In the genomic region with DNA sequence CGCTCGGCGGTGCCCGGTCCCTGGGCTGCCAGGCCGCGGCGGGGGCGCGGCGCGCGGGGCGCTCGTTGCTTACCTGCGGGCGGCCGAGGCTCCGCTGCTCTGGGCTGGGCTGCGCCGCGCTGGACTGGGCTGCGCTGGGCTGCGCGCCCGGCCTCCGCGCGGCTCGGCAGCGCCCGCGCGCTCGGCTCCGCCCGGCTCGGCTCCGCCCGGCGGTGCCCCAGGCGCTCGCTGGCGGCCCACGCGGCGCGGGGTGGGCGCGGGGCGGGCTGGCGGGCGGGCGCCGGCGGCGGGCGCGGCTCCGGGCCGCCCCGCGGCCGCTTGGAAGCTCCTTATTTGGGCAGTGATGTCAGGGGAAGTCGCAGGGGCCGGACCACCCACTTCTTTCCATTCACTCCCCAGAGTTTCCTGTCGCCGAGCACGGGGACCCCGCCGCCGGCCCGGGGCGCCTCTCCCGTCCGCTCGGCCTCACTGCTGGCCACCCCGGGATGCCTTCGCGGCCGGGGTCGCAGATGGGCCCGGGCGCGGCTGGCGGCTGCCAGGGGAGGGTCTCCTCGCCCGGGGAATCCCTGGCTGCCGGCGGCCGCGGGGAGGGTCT, we compare ENCODE assay signal across 7 cellular contexts.
DNase-seq lines count a peak whose midpoint lies in the region; ATAC-seq and TF ChIP-seq lines count a peak whose summit lies in the region.

No MANE protein-coding gene starts in this region.

- H3K9me3 Mint-ChIP-seq in naive B cell, result peaks cover 0 to 1% (median 0%) of the 10 kb centered on the region in 7 donors
- no peaks in the 10 kb centered on the region for H3K9me3 Mint-ChIP-seq in stimulated activated naive B cell treated with anti-CD40 and anti-IgM and Interleukin-4, amounts not matched to agents 10 μg/mL and 1 μg/mL and 100 μg/mL, for 72 hours

- peak overlapping the region in 2 of 6 donors; percentile 73 to 91 for H3K27ac Mint-ChIP-seq in naive B cell
- H3K27ac Mint-ChIP-seq in stimulated activated naive B cell treated with anti-CD40 and anti-IgM and Interleukin-4, amounts not matched to agents 10 μg/mL and 1 μg/mL and 100 μg/mL, for 72 hours, result peak overlapping the region; percentile 77

- H3K4me3 Mint-ChIP-seq in naive B cell, result peak overlapping the region; percentile 30 to 96 (median 70)
- H3K4me3 Mint-ChIP-seq in stimulated activated naive B cell treated with anti-CD40 and anti-IgM and Interleukin-4, amounts not matched to agents 10 μg/mL and 1 μg/mL and 100 μg/mL, for 72 hours, result peak overlapping the region; percentile 74 to 99

- WGBS in esophagus, 2 donors, result 0% methylated on average over 64 to 91 of the region's 91 CpGs

- H3K4me1 ChIP-seq in esophagus (ENCODE audit: control insufficient read depth in 2 of 2, insufficient read depth in 2 of 2, low read length in 1 of 2), result peaks cover 4 to 28% of the 10 kb centered on the region in 2 donors

- H3K36me3 Mint-ChIP-seq in naive B cell, result no peaks in the 10 kb centered on the region
- peaks cover 17 to 35% of the 10 kb centered on the region in 2 donors for H3K36me3 Mint-ChIP-seq in stimulated activated naive B cell treated with anti-CD40 and anti-IgM and Interleukin-4, amounts not matched to agents 10 μg/mL and 1 μg/mL and 100 μg/mL, for 72 hours

- peaks cover 60 to 70% (median 67%) of the 10 kb centered on the region in 3 donors for H3K4me1 Mint-ChIP-seq in naive B cell
- peaks cover 61 to 88% of the 10 kb centered on the region in 2 donors for H3K4me1 Mint-ChIP-seq in stimulated activated naive B cell treated with anti-CD40 and anti-IgM and Interleukin-4, amounts not matched to agents 10 μg/mL and 1 μg/mL and 100 μg/mL, for 72 hours

- peak; percentile 64 for DNase-seq in NCI-H526 treated with DMSO at 0.1 percent for 48 hours (lab: John Stamatoyannopoulos, UW)
- peak; percentile 51 for DNase-seq in activated T-cell treated with anti-CD3 and anti-CD28 coated beads for 1 hour (ENCODE audit: low read depth)
- DNase-seq in naive B cell, result peak; percentile 71
- DNase-seq in stimulated activated naive B cell treated with anti-CD40 and anti-IgM and Interleukin-4, amounts not matched to agents 10 μg/mL and 1 μg/mL and 100 μg/mL, for 72 hours, result peak; percentile 69

- peak overlapping the region; percentile 63 to 85 for H3K27ac ChIP-seq in esophagus (ENCODE audit: low read depth in 2 of 2, low read length in 1 of 2)

- H3K27me3 ChIP-seq in esophagus (ENCODE audit: control insufficient read depth in 1 of 2, insufficient read depth in 2 of 2, low read length in 2 of 2), result no peaks in the 10 kb centered on the region

- no peaks in the 10 kb centered on the region for H3K27me3 Mint-ChIP-seq in naive B cell
- H3K27me3 Mint-ChIP-seq in stimulated activated naive B cell treated with anti-CD40 and anti-IgM and Interleukin-4, amounts not matched to agents 10 μg/mL and 1 μg/mL and 100 μg/mL, for 72 hours, result no peaks in the 10 kb centered on the region

- no peaks in the 10 kb centered on the region for H3K9me3 ChIP-seq in esophagus (ENCODE audit: control insufficient read depth in 2 of 2, insufficient read depth in 1 of 2, low read depth in 1 of 2, low read length in 1 of 2)

- H3K36me3 ChIP-seq in esophagus (ENCODE audit: control insufficient read depth in 2 of 2, insufficient read depth in 2 of 2, low read length in 1 of 2), result peaks cover 0 to 2% of the 10 kb centered on the region in 2 donors

- ATAC-seq in GM18505 (IDR thresholded peaks at IDR 0.05; ENCODE audit: unreplicated experiment), result peak; percentile 52
- peak; percentile 67 for ATAC-seq in HG02642 (IDR thresholded peaks at IDR 0.05; ENCODE audit: poor library complexity, unreplicated experiment)
- ATAC-seq in naive B cell (ENCODE audit: low read depth in 2 of 2), result peak; percentile 76 to 81
- peak; percentile 77 to 81 for ATAC-seq in stimulated activated naive B cell treated with anti-CD40 and anti-IgM and Interleukin-4, amounts not matched to agents 10 μg/mL and 1 μg/mL and 100 μg/mL, for 72 hours (replicated peaks)

- peak overlapping the region; percentile 59 to 63 for H3K4me3 ChIP-seq in esophagus (ENCODE audit: low read depth in 1 of 2, low read length in 2 of 2)

- peak; percentile 62 for TF ChIP-seq POLR2A in GM18505 (IDR thresholded peaks at IDR 0.05; ENCODE audit: borderline replicate concordance, extremely low read depth, insufficient read depth, insufficient read length)

Comparison
In these comparisons a context has a peak if more than half of its experiments do, and no peak if none do; other contexts are left out.
1. Peak in every context shown above with its lines: DNase-seq, ATAC-seq, H3K4me3 ChIP-seq and H3K27ac ChIP-seq.